9 cellular contexts compared by ENCODE assay signal in genomic region chr1:225746361-225747179, GRCh38. TPM values are rescaled to one million over a fixed set of nuclear protein-coding genes. Genes with fewer than 3 reads are reported as not detected.
DNase-seq lines count a peak whose midpoint lies in the region; ATAC-seq and TF ChIP-seq lines count a peak whose summit lies in the region.
"Had no signal": no experiment of that assay in that cellular context is flagged by ENCODE, and none has a peak within 500 bp of the region (broad histone marks: within the 10 kb centered on the region; RNA-seq: fewer than 3 reads in every experiment).

No MANE protein-coding gene starts in this region.

- H3K9me3 ChIP-seq in SK-N-MC (ENCODE audit: low read depth, low read length) = no peaks in the 10 kb centered on the region
- H3K9me3 ChIP-seq: BLaER1 treated with 17β-estradiol and CSF1 and Interleukin-3, amounts not matched to agents 10 nM and 100 nM had no signal

- no peak overlapping the region for H3K27ac ChIP-seq in SK-N-MC
- H3K27ac ChIP-seq: BLaER1 treated with 17β-estradiol and CSF1 and Interleukin-3, amounts not matched to agents 10 nM and 100 nM had no signal

- H3K27me3 Mint-ChIP-seq in osteocyte (ENCODE audit: unreplicated experiment) = no peaks in the 10 kb centered on the region

- H3K4me3 ChIP-seq in SK-N-MC = peak overlapping the region; percentile 55
- H3K4me3 ChIP-seq: BLaER1 treated with 17β-estradiol and CSF1 and Interleukin-3, amounts not matched to agents 10 nM and 100 nM had no signal

- peak overlapping the region; percentile 93 for H3K27ac Mint-ChIP-seq in osteocyte (ENCODE audit: unreplicated experiment)

- TF ChIP-seq CTCF in osteocyte (IDR thresholded peaks at IDR 0.05) = peak; percentile 33

- H3K36me3 Mint-ChIP-seq in osteocyte (ENCODE audit: unreplicated experiment) = no peaks in the 10 kb centered on the region

- no peaks in the 10 kb centered on the region for H3K36me3 ChIP-seq in SK-N-MC (ENCODE audit: insufficient read depth, low read length)
- H3K36me3 ChIP-seq: BLaER1 treated with 17β-estradiol and CSF1 and Interleukin-3, amounts not matched to agents 10 nM and 100 nM had no signal

- H3K4me1 Mint-ChIP-seq in osteocyte (ENCODE audit: unreplicated experiment) = peaks cover 52% of the 10 kb centered on the region

- DNase-seq in A172 (ENCODE audit: low spot score) (peak; percentile 93), SK-N-MC (ENCODE audit: low read depth, low spot score) (peak; percentile 55), glomerular visceral epithelial cell (ENCODE audit: extremely low spot score) (peak; percentile 94), osteocyte (ENCODE audit: extremely low spot score, unreplicated experiment) (peak; percentile 91)
- DNase-seq in activated T-cell treated with anti-CD3 and anti-CD28 coated beads, Interleukin-2, amount 50 U/mL, for 48 hours = no peak

- ATAC-seq in HG03432 (IDR thresholded peaks at IDR 0.05; ENCODE audit: unreplicated experiment) = peak; percentile 87
- no peak for ATAC-seq in GM18867 (IDR thresholded peaks at IDR 0.05; ENCODE audit: unreplicated experiment)
- ATAC-seq in HG03196 (IDR thresholded peaks at IDR 0.05; ENCODE audit: unreplicated experiment) = no peak

- H3K4me3 Mint-ChIP-seq in osteocyte (ENCODE audit: unreplicated experiment) = peak overlapping the region; percentile 59

- H3K9me3 Mint-ChIP-seq in osteocyte (ENCODE audit: unreplicated experiment) = no peaks in the 10 kb centered on the region

- no peak overlapping the region for H3K9ac ChIP-seq in SK-N-MC (ENCODE audit: insufficient read length)
- H3K9ac ChIP-seq: BLaER1 treated with 17β-estradiol and CSF1 and Interleukin-3, amounts not matched to agents 10 nM and 100 nM had no signal

RNA-seq across cellular contexts. Expression of gene SRP9, which starts 31.1 kb away (rescaled TPM):
- total RNA-seq in A172 (2014; rRNA removed; shearing (Covaris generic)) = 1,029 and 1,161 TPM in 2 replicates
- 213 and 221 TPM in 2 replicates for total RNA-seq in osteocyte

Comparison
In these comparisons a context has a peak if more than half of its experiments do, and no peak if none do; other contexts are left out.
1. DNase-seq: peak in A172 (single experiment), SK-N-MC (single experiment), glomerular visceral epithelial cell (single experiment) and osteocyte (single experiment); none in activated T-cell treated with anti-CD3 and anti-CD28 coated beads, Interleukin-2, amount 50 U/mL, for 48 hours (0 of 2).